ENCODE assay signal across 1 cellular context in genomic region chr1:42766723-42767509, GRCh38.
TF ChIP-seq lines count a peak whose summit lies in the region.

Gene C1orf50 (plus strand): TSS chr1:42767249. CDS start chr1:42767312, 63 bp downstream.
Gene P3H1 (minus strand): TSS chr1:42767028. CDS start chr1:42766971, 57 bp downstream.

TF ChIP-seq in GM12878, 131 proteins besides CTCF, POLR2A, EP300 and RAD21 (continued from another document and continues in another):
- TF ChIP-seq SPI1 (IDR thresholded peaks at IDR 0.05; ENCODE audit: borderline replicate concordance, insufficient read depth, low read depth, low read length): 0 out of 2 replicates have a peak, but pooled peaks have one; percentile 1
- TF ChIP-seq TCF3 (IDR thresholded peaks at IDR 0.05; ENCODE audit: borderline replicate concordance, insufficient read depth, low read depth, low read length): peak; percentile 38; the same call in 1 of the 2 replicates
- 0 out of 2 replicates have a peak, but pooled peaks have one; percentile 8 for TF ChIP-seq TARDBP (IDR thresholded peaks at IDR 0.05; ENCODE audit: borderline replicate concordance)
- TF ChIP-seq SMAD1 (IDR thresholded peaks at IDR 0.05; ENCODE audit: low read depth, partially characterized antibody): peak; percentile 18
- TF ChIP-seq, protein P1, sequence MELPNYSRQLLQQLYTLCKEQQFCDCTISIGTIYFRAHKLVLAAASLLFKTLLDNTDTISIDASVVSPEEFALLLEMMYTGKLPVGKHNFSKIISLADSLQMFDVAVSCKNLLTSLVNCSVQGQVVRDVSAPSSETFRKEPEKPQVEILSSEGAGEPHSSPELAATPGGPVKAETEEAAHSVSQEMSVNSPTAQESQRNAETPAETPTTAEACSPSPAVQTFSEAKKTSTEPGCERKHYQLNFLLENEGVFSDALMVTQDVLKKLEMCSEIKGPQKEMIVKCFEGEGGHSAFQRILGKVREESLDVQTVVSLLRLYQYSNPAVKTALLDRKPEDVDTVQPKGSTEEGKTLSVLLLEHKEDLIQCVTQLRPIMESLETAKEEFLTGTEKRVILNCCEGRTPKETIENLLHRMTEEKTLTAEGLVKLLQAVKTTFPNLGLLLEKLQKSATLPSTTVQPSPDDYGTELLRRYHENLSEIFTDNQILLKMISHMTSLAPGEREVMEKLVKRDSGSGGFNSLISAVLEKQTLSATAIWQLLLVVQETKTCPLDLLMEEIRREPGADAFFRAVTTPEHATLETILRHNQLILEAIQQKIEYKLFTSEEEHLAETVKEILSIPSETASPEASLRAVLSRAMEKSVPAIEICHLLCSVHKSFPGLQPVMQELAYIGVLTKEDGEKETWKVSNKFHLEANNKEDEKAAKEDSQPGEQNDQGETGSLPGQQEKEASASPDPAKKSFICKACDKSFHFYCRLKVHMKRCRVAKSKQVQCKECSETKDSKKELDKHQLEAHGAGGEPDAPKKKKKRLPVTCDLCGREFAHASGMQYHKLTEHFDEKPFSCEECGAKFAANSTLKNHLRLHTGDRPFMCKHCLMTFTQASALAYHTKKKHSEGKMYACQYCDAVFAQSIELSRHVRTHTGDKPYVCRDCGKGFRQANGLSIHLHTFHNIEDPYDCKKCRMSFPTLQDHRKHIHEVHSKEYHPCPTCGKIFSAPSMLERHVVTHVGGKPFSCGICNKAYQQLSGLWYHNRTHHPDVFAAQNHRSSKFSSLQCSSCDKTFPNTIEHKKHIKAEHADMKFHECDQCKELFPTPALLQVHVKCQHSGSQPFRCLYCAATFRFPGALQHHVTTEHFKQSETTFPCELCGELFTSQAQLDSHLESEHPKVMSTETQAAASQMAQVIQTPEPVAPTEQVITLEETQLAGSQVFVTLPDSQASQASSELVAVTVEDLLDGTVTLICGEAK (IDR thresholded peaks at IDR 0.05; ENCODE audit: borderline replicate concordance): no peak
- TF ChIP-seq POLR2AphosphoS2 (IDR thresholded peaks at IDR 0.05; ENCODE audit: low read depth, low read length): peak; percentile 94
- TF ChIP-seq GATAD2B (conservative IDR thresholded peaks at IDR 0.05; ENCODE audit: low read depth): peak; percentile 81
- TF ChIP-seq ZNF274 (IDR thresholded peaks at IDR 0.05; ENCODE audit: insufficient read depth, insufficient read length): no peak
- no peak for TF ChIP-seq NR2C2 (IDR thresholded peaks at IDR 0.05; ENCODE audit: borderline replicate concordance, control insufficient read depth, insufficient read length, low read depth)
- no peak for TF ChIP-seq FOXM1 (IDR thresholded peaks at IDR 0.05; ENCODE audit: low read depth, low read length)
- no peak for TF ChIP-seq SREBF1 (IDR thresholded peaks at IDR 0.05; ENCODE audit: low read length)
- TF ChIP-seq CBX5 (IDR thresholded peaks at IDR 0.05; ENCODE audit: low read depth): no peak
- TF ChIP-seq SRF (IDR thresholded peaks at IDR 0.05; ENCODE audit: low read depth in 2 of 2, low read length in 2 of 2): peak in 1 of 2 experiments; percentile 26; a peak in 1 of 4 replicates
- TF ChIP-seq ZBTB11 (CRISPR knock-in tag; IDR thresholded peaks at IDR 0.05): no peak
- TF ChIP-seq, protein P2, sequence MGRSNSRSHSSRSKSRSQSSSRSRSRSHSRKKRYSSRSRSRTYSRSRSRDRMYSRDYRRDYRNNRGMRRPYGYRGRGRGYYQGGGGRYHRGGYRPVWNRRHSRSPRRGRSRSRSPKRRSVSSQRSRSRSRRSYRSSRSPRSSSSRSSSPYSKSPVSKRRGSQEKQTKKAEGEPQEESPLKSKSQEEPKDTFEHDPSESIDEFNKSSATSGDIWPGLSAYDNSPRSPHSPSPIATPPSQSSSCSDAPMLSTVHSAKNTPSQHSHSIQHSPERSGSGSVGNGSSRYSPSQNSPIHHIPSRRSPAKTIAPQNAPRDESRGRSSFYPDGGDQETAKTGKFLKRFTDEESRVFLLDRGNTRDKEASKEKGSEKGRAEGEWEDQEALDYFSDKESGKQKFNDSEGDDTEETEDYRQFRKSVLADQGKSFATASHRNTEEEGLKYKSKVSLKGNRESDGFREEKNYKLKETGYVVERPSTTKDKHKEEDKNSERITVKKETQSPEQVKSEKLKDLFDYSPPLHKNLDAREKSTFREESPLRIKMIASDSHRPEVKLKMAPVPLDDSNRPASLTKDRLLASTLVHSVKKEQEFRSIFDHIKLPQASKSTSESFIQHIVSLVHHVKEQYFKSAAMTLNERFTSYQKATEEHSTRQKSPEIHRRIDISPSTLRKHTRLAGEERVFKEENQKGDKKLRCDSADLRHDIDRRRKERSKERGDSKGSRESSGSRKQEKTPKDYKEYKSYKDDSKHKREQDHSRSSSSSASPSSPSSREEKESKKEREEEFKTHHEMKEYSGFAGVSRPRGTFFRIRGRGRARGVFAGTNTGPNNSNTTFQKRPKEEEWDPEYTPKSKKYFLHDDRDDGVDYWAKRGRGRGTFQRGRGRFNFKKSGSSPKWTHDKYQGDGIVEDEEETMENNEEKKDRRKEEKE (IDR thresholded peaks at IDR 0.05): no peak
- no peak for TF ChIP-seq FOXK2 (IDR thresholded peaks at IDR 0.05)
- TF ChIP-seq SKIL (IDR thresholded peaks at IDR 0.05; ENCODE audit: low read depth, poor library complexity, severe bottlenecking): no peak
- no peak for TF ChIP-seq MEF2B (IDR thresholded peaks at IDR 0.05; ENCODE audit: partially characterized antibody, poor library complexity, severe bottlenecking)
- peak; percentile 73 for TF ChIP-seq RELA (IDR thresholded peaks at IDR 0.05; ENCODE audit: borderline replicate concordance, partially characterized antibody)
- TF ChIP-seq MTA2 (IDR thresholded peaks at IDR 0.05; ENCODE audit: low read depth): no peak
- no peak for TF ChIP-seq KLF5 (IDR thresholded peaks at IDR 0.05; ENCODE audit: partially characterized antibody)
- TF ChIP-seq RFX5 (IDR thresholded peaks at IDR 0.05; ENCODE audit: low read depth, low read length): no peak
- TF ChIP-seq MYC (IDR thresholded peaks at IDR 0.05; ENCODE audit: insufficient read depth, insufficient read length, insufficient replicate concordance, low read length, severe bottlenecking): no peak
- TF ChIP-seq, protein P3, sequence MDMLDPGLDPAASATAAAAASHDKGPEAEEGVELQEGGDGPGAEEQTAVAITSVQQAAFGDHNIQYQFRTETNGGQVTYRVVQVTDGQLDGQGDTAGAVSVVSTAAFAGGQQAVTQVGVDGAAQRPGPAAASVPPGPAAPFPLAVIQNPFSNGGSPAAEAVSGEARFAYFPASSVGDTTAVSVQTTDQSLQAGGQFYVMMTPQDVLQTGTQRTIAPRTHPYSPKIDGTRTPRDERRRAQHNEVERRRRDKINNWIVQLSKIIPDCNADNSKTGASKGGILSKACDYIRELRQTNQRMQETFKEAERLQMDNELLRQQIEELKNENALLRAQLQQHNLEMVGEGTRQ (IDR thresholded peaks at IDR 0.05; ENCODE audit: borderline replicate concordance, low read depth, low read length): no peak
- no peak for TF ChIP-seq IKZF2 (IDR thresholded peaks at IDR 0.05)
- TF ChIP-seq ZNF207 (IDR thresholded peaks at IDR 0.05; ENCODE audit: borderline replicate concordance): peak; percentile 47; the same call in 1 of the 2 replicates
- no peak for TF ChIP-seq ATF7 (IDR thresholded peaks at IDR 0.05; ENCODE audit: low read depth)
- TF ChIP-seq RUNX3 (IDR thresholded peaks at IDR 0.05; ENCODE audit: low read length): peak; percentile 53
- TF ChIP-seq CHD2 (IDR thresholded peaks at IDR 0.05; ENCODE audit: borderline replicate concordance, low read depth, low read length): peak; percentile 6; the same call in 1 of the 2 replicates
- TF ChIP-seq, protein P4, sequence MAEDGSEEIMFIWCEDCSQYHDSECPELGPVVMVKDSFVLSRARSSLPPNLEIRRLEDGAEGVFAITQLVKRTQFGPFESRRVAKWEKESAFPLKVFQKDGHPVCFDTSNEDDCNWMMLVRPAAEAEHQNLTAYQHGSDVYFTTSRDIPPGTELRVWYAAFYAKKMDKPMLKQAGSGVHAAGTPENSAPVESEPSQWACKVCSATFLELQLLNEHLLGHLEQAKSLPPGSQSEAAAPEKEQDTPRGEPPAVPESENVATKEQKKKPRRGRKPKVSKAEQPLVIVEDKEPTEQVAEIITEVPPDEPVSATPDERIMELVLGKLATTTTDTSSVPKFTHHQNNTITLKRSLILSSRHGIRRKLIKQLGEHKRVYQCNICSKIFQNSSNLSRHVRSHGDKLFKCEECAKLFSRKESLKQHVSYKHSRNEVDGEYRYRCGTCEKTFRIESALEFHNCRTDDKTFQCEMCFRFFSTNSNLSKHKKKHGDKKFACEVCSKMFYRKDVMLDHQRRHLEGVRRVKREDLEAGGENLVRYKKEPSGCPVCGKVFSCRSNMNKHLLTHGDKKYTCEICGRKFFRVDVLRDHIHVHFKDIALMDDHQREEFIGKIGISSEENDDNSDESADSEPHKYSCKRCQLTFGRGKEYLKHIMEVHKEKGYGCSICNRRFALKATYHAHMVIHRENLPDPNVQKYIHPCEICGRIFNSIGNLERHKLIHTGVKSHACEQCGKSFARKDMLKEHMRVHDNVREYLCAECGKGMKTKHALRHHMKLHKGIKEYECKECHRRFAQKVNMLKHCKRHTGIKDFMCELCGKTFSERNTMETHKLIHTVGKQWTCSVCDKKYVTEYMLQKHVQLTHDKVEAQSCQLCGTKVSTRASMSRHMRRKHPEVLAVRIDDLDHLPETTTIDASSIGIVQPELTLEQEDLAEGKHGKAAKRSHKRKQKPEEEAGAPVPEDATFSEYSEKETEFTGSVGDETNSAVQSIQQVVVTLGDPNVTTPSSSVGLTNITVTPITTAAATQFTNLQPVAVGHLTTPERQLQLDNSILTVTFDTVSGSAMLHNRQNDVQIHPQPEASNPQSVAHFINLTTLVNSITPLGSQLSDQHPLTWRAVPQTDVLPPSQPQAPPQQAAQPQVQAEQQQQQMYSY (CRISPR knock-in tag; IDR thresholded peaks at IDR 0.05): no peak
- TF ChIP-seq USF1 (IDR thresholded peaks at IDR 0.05; ENCODE audit: borderline replicate concordance, extremely low read length, insufficient read depth, low read depth, low read length): no peak
- no peak for TF ChIP-seq SUZ12 (IDR thresholded peaks at IDR 0.05; ENCODE audit: unreplicated experiment)
- TF ChIP-seq RAD51 (IDR thresholded peaks at IDR 0.05): no peak
- peak; percentile 43; the same call in 1 of the 2 replicates for TF ChIP-seq ZNF687 (IDR thresholded peaks at IDR 0.05)
